ENCODE assay signal across 1 cellular context in genomic region chr5:133933670-133934295, GRCh38.
TF ChIP-seq lines count a peak whose summit lies in the region.

No MANE protein-coding gene starts in this region.

TF ChIP-seq in H1, 55 proteins besides CTCF, POLR2A, EP300 and RAD21:
- TF ChIP-seq KDM4A (IDR thresholded peaks at IDR 0.05; ENCODE audit: low read depth, low read length, severe bottlenecking), result no peak
- no peak for TF ChIP-seq RFX5 (IDR thresholded peaks at IDR 0.05; ENCODE audit: borderline replicate concordance, low read depth, low read length)
- TF ChIP-seq CHD7 (IDR thresholded peaks at IDR 0.05; ENCODE audit: insufficient replicate concordance, low read length), result no peak
- TF ChIP-seq SUZ12 (IDR thresholded peaks at IDR 0.05; ENCODE audit: low read length), result no peak
- TF ChIP-seq SP2 (IDR thresholded peaks at IDR 0.05; ENCODE audit: low read length), result no peak
- TF ChIP-seq KDM5A (IDR thresholded peaks at IDR 0.05; ENCODE audit: low read length), result no peak
- TF ChIP-seq ATF2 (IDR thresholded peaks at IDR 0.05; ENCODE audit: low read length), result no peak
TF ChIP-seq in H1: peak in this region for 0.
